1 cellular context compared by ENCODE assay signal in genomic region chr13:98232456-98232855, GRCh38.
TF ChIP-seq lines count a peak whose summit lies in the region.

No MANE protein-coding gene starts in this region.

TF ChIP-seq in IMR-90, 13 proteins besides CTCF, POLR2A, EP300 and RAD21:
- no peak for TF ChIP-seq ELK1 (IDR thresholded peaks at IDR 0.05; ENCODE audit: borderline replicate concordance, low read depth, low read length)
- no peak for TF ChIP-seq MAZ (IDR thresholded peaks at IDR 0.05; ENCODE audit: borderline replicate concordance, low read depth, low read length)
- peak; percentile 62; the same call in 1 of the 2 replicates for TF ChIP-seq FOS (IDR thresholded peaks at IDR 0.05; ENCODE audit: low read depth, low read length)
- TF ChIP-seq NFE2L2 (IDR thresholded peaks at IDR 0.05; ENCODE audit: low read depth, low read length), result no peak
- TF ChIP-seq RCOR1 (IDR thresholded peaks at IDR 0.05; ENCODE audit: insufficient replicate concordance, low read length), result no peak
- no peak; the same call in 1 of the 2 replicates for TF ChIP-seq SMC3 (IDR thresholded peaks at IDR 0.05; ENCODE audit: low read depth, low read length)
- no peak for TF ChIP-seq CHD1 (IDR thresholded peaks at IDR 0.05; ENCODE audit: low read depth, low read length)
- TF ChIP-seq MAFK (IDR thresholded peaks at IDR 0.05; ENCODE audit: low read depth, low read length), result no peak
- no peak for TF ChIP-seq USF2 (IDR thresholded peaks at IDR 0.05; ENCODE audit: low read depth, low read length)
- TF ChIP-seq CEBPB (IDR thresholded peaks at IDR 0.05; ENCODE audit: low read depth, low read length), result no peak
- no peak for TF ChIP-seq RFX5 (IDR thresholded peaks at IDR 0.05; ENCODE audit: low read depth, low read length)
- TF ChIP-seq BHLHE40 (IDR thresholded peaks at IDR 0.05; ENCODE audit: low read depth, low read length), result 0 out of 2 replicates have a peak, but pooled peaks have one; percentile 26
- no peak for TF ChIP-seq MXI1 (IDR thresholded peaks at IDR 0.05; ENCODE audit: borderline replicate concordance, low read depth, low read length)
